1 cellular context compared by ENCODE assay signal in genomic region chr19:35090160-35090794, GRCh38.
TF ChIP-seq lines count a peak whose summit lies in the region.

No MANE protein-coding gene starts in this region.

TF ChIP-seq in HEK293, 187 proteins besides CTCF, POLR2A, EP300 and RAD21 (continued from another document and continues in another):
- no peak for TF ChIP-seq ZNF785 (tag by site-specific recombination; IDR thresholded peaks at IDR 0.05)
- TF ChIP-seq SCRT1 (tag by site-specific recombination; IDR thresholded peaks at IDR 0.05; ENCODE audit: borderline replicate concordance): no peak
- no peak for TF ChIP-seq ZBTB20 (tag by site-specific recombination; IDR thresholded peaks at IDR 0.05)
- TF ChIP-seq SP7 (tag by site-specific recombination; IDR thresholded peaks at IDR 0.05): no peak
- TF ChIP-seq ZNF274 (IDR thresholded peaks at IDR 0.05; ENCODE audit: low read length): no peak
- TF ChIP-seq ZNF274 (tag by site-specific recombination; IDR thresholded peaks at IDR 0.05; ENCODE audit: borderline replicate concordance): no peak
- no peak for TF ChIP-seq ZNF157 (tag by site-specific recombination; IDR thresholded peaks at IDR 0.05)
- TF ChIP-seq AEBP2 (tag by site-specific recombination; IDR thresholded peaks at IDR 0.05; ENCODE audit: borderline replicate concordance): no peak
- TF ChIP-seq HOXA7 (CRISPR knock-in tag; IDR thresholded peaks at IDR 0.05; ENCODE audit: borderline replicate concordance): no peak
- TF ChIP-seq ZNF132 (tag by site-specific recombination; IDR thresholded peaks at IDR 0.05; ENCODE audit: borderline replicate concordance): no peak
- no peak for TF ChIP-seq ZNF19 (tag by site-specific recombination; IDR thresholded peaks at IDR 0.05; ENCODE audit: low read depth)
- TF ChIP-seq ZBTB49 (tag by site-specific recombination; IDR thresholded peaks at IDR 0.05; ENCODE audit: low read depth): no peak
- no peak for TF ChIP-seq ZNF433 (tag by site-specific recombination; IDR thresholded peaks at IDR 0.05; ENCODE audit: low read depth)
- TF ChIP-seq ZNF473 (tag by site-specific recombination; IDR thresholded peaks at IDR 0.05): no peak
- TF ChIP-seq TSHZ1 (tag by site-specific recombination; IDR thresholded peaks at IDR 0.05; ENCODE audit: borderline replicate concordance): no peak
- TF ChIP-seq ZNF354C (tag by site-specific recombination; IDR thresholded peaks at IDR 0.05; ENCODE audit: borderline replicate concordance, low read depth): no peak
- TF ChIP-seq ZNF571 (tag by site-specific recombination; IDR thresholded peaks at IDR 0.05): no peak
- no peak for TF ChIP-seq ZNF18 (tag by site-specific recombination; IDR thresholded peaks at IDR 0.05)
- no peak for TF ChIP-seq ZNF366 (tag by site-specific recombination; conservative IDR thresholded peaks at IDR 0.05)
- no peak for TF ChIP-seq ZNF362 (tag by site-specific recombination; IDR thresholded peaks at IDR 0.05)
- TF ChIP-seq ZNF311 (tag by site-specific recombination; IDR thresholded peaks at IDR 0.05; ENCODE audit: borderline replicate concordance): no peak
- no peak for TF ChIP-seq ZNF707 (tag by site-specific recombination; IDR thresholded peaks at IDR 0.05)
- no peak for TF ChIP-seq ZNF600 (tag by site-specific recombination; IDR thresholded peaks at IDR 0.05)
- TF ChIP-seq ZNF561 (tag by site-specific recombination; IDR thresholded peaks at IDR 0.05; ENCODE audit: borderline replicate concordance): no peak
- TF ChIP-seq ZNF426 (tag by site-specific recombination; IDR thresholded peaks at IDR 0.05): no peak
- no peak for TF ChIP-seq ZNF140 (tag by site-specific recombination; IDR thresholded peaks at IDR 0.05)
- TF ChIP-seq PRDM6 (tag by site-specific recombination; IDR thresholded peaks at IDR 0.05): no peak
- TF ChIP-seq ZNF23 (tag by site-specific recombination; IDR thresholded peaks at IDR 0.05; ENCODE audit: borderline replicate concordance): no peak
- TF ChIP-seq ZNF544 (tag by site-specific recombination; IDR thresholded peaks at IDR 0.05): no peak
- no peak for TF ChIP-seq ZNF214 (tag by site-specific recombination; IDR thresholded peaks at IDR 0.05; ENCODE audit: borderline replicate concordance)
- TF ChIP-seq ZNF645 (tag by site-specific recombination; IDR thresholded peaks at IDR 0.05): no peak
- no peak for TF ChIP-seq ZNF155 (tag by site-specific recombination; IDR thresholded peaks at IDR 0.05)
- TF ChIP-seq HOXD13 (CRISPR knock-in tag; IDR thresholded peaks at IDR 0.05; ENCODE audit: borderline replicate concordance): no peak
- TF ChIP-seq HIC1 (tag by site-specific recombination; IDR thresholded peaks at IDR 0.05): no peak
- TF ChIP-seq ZBTB26 (tag by site-specific recombination; optimal IDR thresholded peaks at IDR 0.05): no peak
- TF ChIP-seq SP3 (tag by site-specific recombination; IDR thresholded peaks at IDR 0.05): 0 out of 2 replicates have a peak, but pooled peaks have one; percentile 12
- peak; percentile 87 for TF ChIP-seq PRDM10 (tag by site-specific recombination; IDR thresholded peaks at IDR 0.05)
- no peak for TF ChIP-seq SCRT2 (tag by site-specific recombination; IDR thresholded peaks at IDR 0.05)
- TF ChIP-seq ZFP41 (tag by site-specific recombination; IDR thresholded peaks at IDR 0.05; ENCODE audit: borderline replicate concordance): no peak
- 0 out of 2 replicates have a peak, but pooled peaks have one; percentile 21 for TF ChIP-seq MZF1 (tag by site-specific recombination; IDR thresholded peaks at IDR 0.05; ENCODE audit: borderline replicate concordance)
